In the genomic region with DNA sequence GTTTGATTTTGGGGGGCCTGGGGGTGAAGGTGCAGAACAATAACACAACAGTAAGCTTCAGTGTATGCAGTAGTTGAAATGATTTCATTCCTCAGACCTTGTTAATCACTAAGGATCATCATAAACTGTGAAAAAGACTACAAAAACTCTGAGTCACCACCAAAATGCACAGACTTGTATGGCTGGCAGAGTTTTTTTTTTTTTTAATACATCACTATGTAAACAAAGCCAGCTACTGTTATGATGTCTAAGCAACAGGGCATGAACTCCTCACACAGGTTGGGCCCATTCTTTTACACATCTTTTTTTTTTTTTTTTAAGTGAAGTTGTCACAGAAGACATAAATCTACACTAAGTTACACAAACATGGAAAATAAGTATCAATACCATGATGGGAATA, we compare ENCODE assay signal across 13 cellular contexts.
DNase-seq lines count a peak whose midpoint lies in the region; ATAC-seq and TF ChIP-seq lines count a peak whose summit lies in the region.
"Had no signal": no experiment of that assay in that cellular context is flagged by ENCODE, and none has a peak within 500 bp of the region (broad histone marks: within the 10 kb centered on the region; RNA-seq: fewer than 3 reads in every experiment).

No MANE protein-coding gene starts in this region.

- H3K9ac ChIP-seq in PC-3 (ENCODE audit: low read length), result no peak overlapping the region
- peak overlapping the region; percentile 78 for H3K9ac ChIP-seq in smooth muscle cell (ENCODE audit: low read depth)

- H3K27ac ChIP-seq in PC-3 (ENCODE audit: low read length), result peak overlapping the region; percentile 60
- no peak overlapping the region for H3K27ac ChIP-seq in epithelial cell of prostate
- peak overlapping the region; percentile 95 for H3K27ac ChIP-seq in smooth muscle cell (ENCODE audit: low read depth)
- H3K27ac ChIP-seq: dorsolateral prefrontal cortex, SJCRH30 had no signal

- peaks cover 21% of the 10 kb centered on the region for H3K4me1 ChIP-seq in PC-3 (ENCODE audit: insufficient read depth, low read length)
- peaks cover 3% of the 10 kb centered on the region for H3K4me1 ChIP-seq in smooth muscle cell (ENCODE audit: low read depth)
- H3K4me1 ChIP-seq: SJCRH30 had no signal

- H3K79me2 ChIP-seq in PC-3 (ENCODE audit: low read length) (no peaks in the 10 kb centered on the region), smooth muscle cell (ENCODE audit: low read depth) (no peaks in the 10 kb centered on the region)

- POLR2A ChIA-PET in PC-3 (lab: Charles Lee; ENCODE audit: unreplicated experiment), result interaction anchor here (0.6 kb wide), 2 partner anchors 87 to 89 kb away, joined by 4 to 11 read pairs; no protein-coding TSS in a partner anchor

- no peaks in the 10 kb centered on the region for H3K9me2 ChIP-seq in PC-3 (replicated peaks; ENCODE audit: low read length)

- peak; percentile 46 for DNase-seq in GM04504 (ENCODE audit: low read depth)
- DNase-seq in PC-3, result peak; percentile 95
- peak; percentile 91 for DNase-seq in epithelial cell of prostate (ENCODE audit: low read depth, low spot score)
- no peak for DNase-seq in smooth muscle cell (lab: John Stamatoyannopoulos, UW; ENCODE audit: unreplicated experiment)
- no peak for DNase-seq in SK-N-DZ (ENCODE audit: low spot score)
- no peak for DNase-seq in ecto neural progenitor cell (ENCODE audit: low spot score)
- DNase-seq in anterior cingulate cortex (lab: John Stamatoyannopoulos, UW), result no peak
- DNase-seq: activated CD4-positive, alpha-beta T cell treated with anti-CD3 and anti-CD28 coated beads for 4 hours; activated naive CD4-positive, alpha-beta T cell; dorsolateral prefrontal cortex; naive thymus-derived CD8-positive, alpha-beta T cell; small intestine had no signal

- H3K27me3 ChIP-seq in PC-3 (ENCODE audit: low read length) (no peaks in the 10 kb centered on the region), smooth muscle cell (ENCODE audit: low read depth) (no peaks in the 10 kb centered on the region)
- H3K27me3 ChIP-seq: dorsolateral prefrontal cortex, SJCRH30 had no signal

- H2AFZ ChIP-seq in PC-3 (ENCODE audit: low read length) (no peak overlapping the region), smooth muscle cell (ENCODE audit: low read depth) (no peak overlapping the region)

- peak overlapping the region; percentile 37 for H3K4me2 ChIP-seq in PC-3 (ENCODE audit: low read length)
- H3K4me2 ChIP-seq in smooth muscle cell, result peak overlapping the region; percentile 63

- TF ChIP-seq CTCF in PC-3 (conservative IDR thresholded peaks at IDR 0.05; ENCODE audit: low read depth, low read length), result no peak
- no peak for TF ChIP-seq CTCF in smooth muscle cell (IDR thresholded peaks at IDR 0.05; ENCODE audit: borderline replicate concordance, insufficient read depth, poor library complexity, severe bottlenecking)

- CTCF ChIA-PET in PC-3 (lab: Charles Lee), result interaction anchor here (0.6 to 0.7 kb wide), 4 partner anchors 36 to 534 kb away, joined by 3 to 5 read pairs (median 4); no protein-coding TSS in a partner anchor

- BruUV-seq in PC-3 (replicated peaks; lab: Mats Ljungman, UMichigan), result no TSS peak

- no peaks in the 10 kb centered on the region for H3K36me3 ChIP-seq in PC-3 (ENCODE audit: low read depth, low read length)
- H3K36me3 ChIP-seq in smooth muscle cell (ENCODE audit: low read depth), result no peaks in the 10 kb centered on the region
- H3K36me3 ChIP-seq: SJCRH30 had no signal

- H3K9me3 ChIP-seq in PC-3 (ENCODE audit: low read length), result no peaks in the 10 kb centered on the region
- H3K9me3 ChIP-seq in smooth muscle cell (replicated peaks; ENCODE audit: low read depth), result no peaks in the 10 kb centered on the region
- H3K9me3 ChIP-seq: SJCRH30 had no signal

- ATAC-seq in PC-3, result peak; percentile 99
- ATAC-seq: naive thymus-derived CD8-positive, alpha-beta T cell had no signal

- H3K4me3 ChIP-seq in PC-3 (ENCODE audit: low read length) (no peak overlapping the region), smooth muscle cell (no peak overlapping the region)
- H3K4me3 ChIP-seq: dorsolateral prefrontal cortex, SJCRH30 had no signal

- H3F3A ChIP-seq in PC-3 (ENCODE audit: low read length, unreplicated experiment) (no peaks in the 10 kb centered on the region), smooth muscle cell (ENCODE audit: low read depth) (no peaks in the 10 kb centered on the region)

- H4K20me1 ChIP-seq in PC-3 (ENCODE audit: low read length) (no peaks in the 10 kb centered on the region), smooth muscle cell (ENCODE audit: low read depth) (no peaks in the 10 kb centered on the region)

- intact Hi-C loops in PC-3 (cut with micrococcal nuclease), result loop anchor here (2.0 to 10.0 kb wide), 3 partner anchors 112 to 619 kb away; no protein-coding TSS in a partner anchor

Comparison
In these comparisons a context has a peak if more than half of its experiments do, and no peak if none do; other contexts are left out.
1. DNase-seq: peak in GM04504 (single experiment), PC-3 (single experiment) and epithelial cell of prostate (single experiment); none in smooth muscle cell (single experiment), SK-N-DZ (single experiment), ecto neural progenitor cell (single experiment) and anterior cingulate cortex (0 of 58).